1 cellular context compared by ENCODE assay signal in the genomic region with DNA sequence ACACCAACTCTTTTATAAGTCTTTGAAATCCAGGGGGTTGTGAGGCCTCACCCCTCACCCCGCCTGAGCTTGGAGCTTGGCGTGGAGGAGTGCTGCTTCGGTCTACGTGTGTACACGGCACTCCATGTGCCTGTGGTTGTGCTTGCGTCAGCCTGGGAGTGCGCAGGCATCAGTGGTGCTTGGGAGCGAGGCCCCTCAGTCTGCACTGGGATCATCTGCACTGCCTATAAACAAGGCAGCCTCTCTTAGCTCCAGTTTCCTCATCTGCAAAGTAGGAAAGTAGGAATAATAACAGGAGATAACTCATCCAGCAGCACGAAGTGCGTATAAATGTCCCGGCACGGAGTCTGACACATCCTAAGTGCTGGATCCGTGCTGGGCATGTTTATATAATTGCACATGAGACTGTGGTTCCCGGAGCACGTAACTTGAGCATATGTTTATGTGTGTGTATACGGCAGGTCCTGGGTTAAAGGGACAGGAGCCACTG.
TF ChIP-seq lines count a peak whose summit lies in the region.

No MANE protein-coding gene starts in this region.

TF ChIP-seq in K562, 482 proteins besides CTCF, POLR2A, EP300 and RAD21 (continued from another document and continues in another):
- TF ChIP-seq ZNF311 (CRISPR knock-in tag; IDR thresholded peaks at IDR 0.05) (0 out of 2 replicates have a peak, but pooled peaks have one; percentile 47), ETV5 (CRISPR knock-in tag; IDR thresholded peaks at IDR 0.05; ENCODE audit: low read depth) (no peak), NCOA6 (IDR thresholded peaks at IDR 0.05) (no peak), ZNF696 (CRISPR knock-in tag; conservative IDR thresholded peaks at IDR 0.05) (no peak), FOXK1 (CRISPR knock-in tag; IDR thresholded peaks at IDR 0.05; ENCODE audit: borderline replicate concordance) (no peak), RBBP5 (IDR thresholded peaks at IDR 0.05; ENCODE audit: borderline replicate concordance, insufficient read depth, low read length, poor library complexity, severe bottlenecking) (peak; percentile 47), ATF1 (CRISPR knock-in tag; IDR thresholded peaks at IDR 0.05) (no peak), ATF1 (tag; IDR thresholded peaks at IDR 0.05) (peak; percentile 78), EP400 (IDR thresholded peaks at IDR 0.05) (peak; percentile 96), ZNF707 (CRISPR knock-in tag; conservative IDR thresholded peaks at IDR 0.05) (0 out of 2 replicates have a peak, but pooled peaks have one; percentile 33), L3MBTL2 (IDR thresholded peaks at IDR 0.05) (peak; percentile 89), HDGF (IDR thresholded peaks at IDR 0.05) (0 out of 2 replicates have a peak, but pooled peaks have one; percentile 14), RAD51 (IDR thresholded peaks at IDR 0.05; ENCODE audit: borderline replicate concordance, low read depth) (peak; percentile 9; the same call in 1 of the 2 replicates), ZEB2 (IDR thresholded peaks at IDR 0.05) (peak; percentile 30; the same call in 1 of the 2 replicates), TRIM28 (IDR thresholded peaks at IDR 0.05) (no peak), HIVEP1 (CRISPR knock-in tag; IDR thresholded peaks at IDR 0.05) (peak; percentile 61; the same call in 1 of the 2 replicates), ZNF75A (CRISPR knock-in tag; IDR thresholded peaks at IDR 0.05) (no peak), ZNF551 (CRISPR knock-in tag; IDR thresholded peaks at IDR 0.05) (no peak), RNF2 (IDR thresholded peaks at IDR 0.05) (0 out of 2 replicates have a peak, but pooled peaks have one; percentile 33), ASH1L (IDR thresholded peaks at IDR 0.05; ENCODE audit: borderline replicate concordance, low read depth, partially characterized antibody) (no peak), ZNF41 (CRISPR knock-in tag; conservative IDR thresholded peaks at IDR 0.05) (no peak), NRF1 (conservative IDR thresholded peaks at IDR 0.05 in 1 of 2, IDR thresholded peaks at IDR 0.05 in 1 of 2) (peak; percentile 80 to 84), ARID1B (IDR thresholded peaks at IDR 0.05) (no peak), RCOR1 (IDR thresholded peaks at IDR 0.05; ENCODE audit: borderline replicate concordance in 1 of 2, low read depth in 2 of 2, low read length in 2 of 2) (peak in 1 of 2 experiments; percentile 12; a peak in 1 of 4 replicates), DACH1 (IDR thresholded peaks at IDR 0.05; ENCODE audit: partially characterized antibody) (no peak), KHSRP (IDR thresholded peaks at IDR 0.05) (no peak), FOS (IDR thresholded peaks at IDR 0.05; ENCODE audit: extremely low read depth, insufficient read length) (no peak), ZKSCAN1 (IDR thresholded peaks at IDR 0.05; ENCODE audit: low read depth, low read length) (no peak), SIN3A (IDR thresholded peaks at IDR 0.05; ENCODE audit: borderline replicate concordance in 2 of 2, control insufficient read depth in 1 of 2, low read depth in 2 of 2, low read length in 2 of 2) (peak in 1 of 2 experiments; percentile 42; a peak in 1 of 4 replicates), GABPB2 (CRISPR knock-in tag; conservative IDR thresholded peaks at IDR 0.05) (no peak; the same call in 1 of the 2 replicates), ZNF212 (CRISPR knock-in tag; IDR thresholded peaks at IDR 0.05) (no peak), COPS2 (conservative IDR thresholded peaks at IDR 0.05) (no peak), NFXL1 (CRISPR knock-in tag; IDR thresholded peaks at IDR 0.05) (no peak), ZNF79 (CRISPR knock-in tag; IDR thresholded peaks at IDR 0.05; ENCODE audit: low read depth) (0 out of 2 replicates have a peak, but pooled peaks have one; percentile 50), HDAC1 (IDR thresholded peaks at IDR 0.05) (peak in 1 of 2 experiments; percentile 18; a peak in 1 of 4 replicates)
- TF ChIP-seq, protein P1, sequence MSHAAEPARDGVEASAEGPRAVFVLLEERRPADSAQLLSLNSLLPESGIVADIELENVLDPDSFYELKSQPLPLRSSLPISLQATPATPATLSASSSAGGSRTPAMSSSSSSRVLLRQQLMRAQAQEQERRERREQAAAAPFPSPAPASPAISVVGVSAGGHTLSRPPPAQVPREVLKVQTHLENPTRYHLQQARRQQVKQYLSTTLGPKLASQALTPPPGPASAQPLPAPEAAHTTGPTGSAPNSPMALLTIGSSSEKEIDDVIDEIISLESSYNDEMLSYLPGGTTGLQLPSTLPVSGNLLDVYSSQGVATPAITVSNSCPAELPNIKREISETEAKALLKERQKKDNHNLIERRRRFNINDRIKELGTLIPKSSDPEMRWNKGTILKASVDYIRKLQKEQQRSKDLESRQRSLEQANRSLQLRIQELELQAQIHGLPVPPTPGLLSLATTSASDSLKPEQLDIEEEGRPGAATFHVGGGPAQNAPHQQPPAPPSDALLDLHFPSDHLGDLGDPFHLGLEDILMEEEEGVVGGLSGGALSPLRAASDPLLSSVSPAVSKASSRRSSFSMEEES (CRISPR knock-in tag; IDR thresholded peaks at IDR 0.05) = peak; percentile 41; the same call in 1 of the 2 replicates
- TF ChIP-seq, protein P2, sequence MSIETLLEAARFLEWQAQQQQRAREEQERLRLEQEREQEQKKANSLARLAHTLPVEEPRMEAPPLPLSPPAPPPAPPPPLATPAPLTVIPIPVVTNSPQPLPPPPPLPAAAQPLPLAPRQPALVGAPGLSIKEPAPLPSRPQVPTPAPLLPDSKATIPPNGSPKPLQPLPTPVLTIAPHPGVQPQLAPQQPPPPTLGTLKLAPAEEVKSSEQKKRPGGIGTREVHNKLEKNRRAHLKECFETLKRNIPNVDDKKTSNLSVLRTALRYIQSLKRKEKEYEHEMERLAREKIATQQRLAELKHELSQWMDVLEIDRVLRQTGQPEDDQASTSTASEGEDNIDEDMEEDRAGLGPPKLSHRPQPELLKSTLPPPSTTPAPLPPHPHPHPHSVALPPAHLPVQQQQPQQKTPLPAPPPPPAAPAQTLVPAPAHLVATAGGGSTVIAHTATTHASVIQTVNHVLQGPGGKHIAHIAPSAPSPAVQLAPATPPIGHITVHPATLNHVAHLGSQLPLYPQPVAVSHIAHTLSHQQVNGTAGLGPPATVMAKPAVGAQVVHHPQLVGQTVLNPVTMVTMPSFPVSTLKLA (conservative IDR thresholded peaks at IDR 0.05) = peak; percentile 83 to 85
- TF ChIP-seq, protein P3, sequence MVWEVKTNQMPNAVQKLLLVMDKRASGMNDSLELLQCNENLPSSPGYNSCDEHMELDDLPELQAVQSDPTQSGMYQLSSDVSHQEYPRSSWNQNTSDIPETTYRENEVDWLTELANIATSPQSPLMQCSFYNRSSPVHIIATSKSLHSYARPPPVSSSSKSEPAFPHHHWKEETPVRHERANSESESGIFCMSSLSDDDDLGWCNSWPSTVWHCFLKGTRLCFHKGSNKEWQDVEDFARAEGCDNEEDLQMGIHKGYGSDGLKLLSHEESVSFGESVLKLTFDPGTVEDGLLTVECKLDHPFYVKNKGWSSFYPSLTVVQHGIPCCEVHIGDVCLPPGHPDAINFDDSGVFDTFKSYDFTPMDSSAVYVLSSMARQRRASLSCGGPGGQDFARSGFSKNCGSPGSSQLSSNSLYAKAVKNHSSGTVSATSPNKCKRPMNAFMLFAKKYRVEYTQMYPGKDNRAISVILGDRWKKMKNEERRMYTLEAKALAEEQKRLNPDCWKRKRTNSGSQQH (CRISPR knock-in tag; IDR thresholded peaks at IDR 0.05) = no peak
- TF ChIP-seq, protein P4, sequence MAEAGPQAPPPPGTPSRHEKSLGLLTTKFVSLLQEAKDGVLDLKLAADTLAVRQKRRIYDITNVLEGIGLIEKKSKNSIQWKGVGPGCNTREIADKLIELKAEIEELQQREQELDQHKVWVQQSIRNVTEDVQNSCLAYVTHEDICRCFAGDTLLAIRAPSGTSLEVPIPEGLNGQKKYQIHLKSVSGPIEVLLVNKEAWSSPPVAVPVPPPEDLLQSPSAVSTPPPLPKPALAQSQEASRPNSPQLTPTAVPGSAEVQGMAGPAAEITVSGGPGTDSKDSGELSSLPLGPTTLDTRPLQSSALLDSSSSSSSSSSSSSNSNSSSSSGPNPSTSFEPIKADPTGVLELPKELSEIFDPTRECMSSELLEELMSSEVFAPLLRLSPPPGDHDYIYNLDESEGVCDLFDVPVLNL (CRISPR knock-in tag; IDR thresholded peaks at IDR 0.05; ENCODE audit: low read depth) = no peak
- TF ChIP-seq, protein P5, sequence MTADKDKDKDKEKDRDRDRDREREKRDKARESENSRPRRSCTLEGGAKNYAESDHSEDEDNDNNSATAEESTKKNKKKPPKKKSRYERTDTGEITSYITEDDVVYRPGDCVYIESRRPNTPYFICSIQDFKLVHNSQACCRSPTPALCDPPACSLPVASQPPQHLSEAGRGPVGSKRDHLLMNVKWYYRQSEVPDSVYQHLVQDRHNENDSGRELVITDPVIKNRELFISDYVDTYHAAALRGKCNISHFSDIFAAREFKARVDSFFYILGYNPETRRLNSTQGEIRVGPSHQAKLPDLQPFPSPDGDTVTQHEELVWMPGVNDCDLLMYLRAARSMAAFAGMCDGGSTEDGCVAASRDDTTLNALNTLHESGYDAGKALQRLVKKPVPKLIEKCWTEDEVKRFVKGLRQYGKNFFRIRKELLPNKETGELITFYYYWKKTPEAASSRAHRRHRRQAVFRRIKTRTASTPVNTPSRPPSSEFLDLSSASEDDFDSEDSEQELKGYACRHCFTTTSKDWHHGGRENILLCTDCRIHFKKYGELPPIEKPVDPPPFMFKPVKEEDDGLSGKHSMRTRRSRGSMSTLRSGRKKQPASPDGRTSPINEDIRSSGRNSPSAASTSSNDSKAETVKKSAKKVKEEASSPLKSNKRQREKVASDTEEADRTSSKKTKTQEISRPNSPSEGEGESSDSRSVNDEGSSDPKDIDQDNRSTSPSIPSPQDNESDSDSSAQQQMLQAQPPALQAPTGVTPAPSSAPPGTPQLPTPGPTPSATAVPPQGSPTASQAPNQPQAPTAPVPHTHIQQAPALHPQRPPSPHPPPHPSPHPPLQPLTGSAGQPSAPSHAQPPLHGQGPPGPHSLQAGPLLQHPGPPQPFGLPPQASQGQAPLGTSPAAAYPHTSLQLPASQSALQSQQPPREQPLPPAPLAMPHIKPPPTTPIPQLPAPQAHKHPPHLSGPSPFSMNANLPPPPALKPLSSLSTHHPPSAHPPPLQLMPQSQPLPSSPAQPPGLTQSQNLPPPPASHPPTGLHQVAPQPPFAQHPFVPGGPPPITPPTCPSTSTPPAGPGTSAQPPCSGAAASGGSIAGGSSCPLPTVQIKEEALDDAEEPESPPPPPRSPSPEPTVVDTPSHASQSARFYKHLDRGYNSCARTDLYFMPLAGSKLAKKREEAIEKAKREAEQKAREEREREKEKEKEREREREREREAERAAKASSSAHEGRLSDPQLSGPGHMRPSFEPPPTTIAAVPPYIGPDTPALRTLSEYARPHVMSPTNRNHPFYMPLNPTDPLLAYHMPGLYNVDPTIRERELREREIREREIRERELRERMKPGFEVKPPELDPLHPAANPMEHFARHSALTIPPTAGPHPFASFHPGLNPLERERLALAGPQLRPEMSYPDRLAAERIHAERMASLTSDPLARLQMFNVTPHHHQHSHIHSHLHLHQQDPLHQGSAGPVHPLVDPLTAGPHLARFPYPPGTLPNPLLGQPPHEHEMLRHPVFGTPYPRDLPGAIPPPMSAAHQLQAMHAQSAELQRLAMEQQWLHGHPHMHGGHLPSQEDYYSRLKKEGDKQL (CRISPR knock-in tag; IDR thresholded peaks at IDR 0.05; ENCODE audit: borderline replicate concordance) = no peak
- TF ChIP-seq, protein P6, sequence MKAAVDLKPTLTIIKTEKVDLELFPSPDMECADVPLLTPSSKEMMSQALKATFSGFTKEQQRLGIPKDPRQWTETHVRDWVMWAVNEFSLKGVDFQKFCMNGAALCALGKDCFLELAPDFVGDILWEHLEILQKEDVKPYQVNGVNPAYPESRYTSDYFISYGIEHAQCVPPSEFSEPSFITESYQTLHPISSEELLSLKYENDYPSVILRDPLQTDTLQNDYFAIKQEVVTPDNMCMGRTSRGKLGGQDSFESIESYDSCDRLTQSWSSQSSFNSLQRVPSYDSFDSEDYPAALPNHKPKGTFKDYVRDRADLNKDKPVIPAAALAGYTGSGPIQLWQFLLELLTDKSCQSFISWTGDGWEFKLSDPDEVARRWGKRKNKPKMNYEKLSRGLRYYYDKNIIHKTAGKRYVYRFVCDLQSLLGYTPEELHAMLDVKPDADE (conservative IDR thresholded peaks at IDR 0.05; ENCODE audit: control insufficient read depth, low read depth, low read length) = no peak
- TF ChIP-seq, protein P7, sequence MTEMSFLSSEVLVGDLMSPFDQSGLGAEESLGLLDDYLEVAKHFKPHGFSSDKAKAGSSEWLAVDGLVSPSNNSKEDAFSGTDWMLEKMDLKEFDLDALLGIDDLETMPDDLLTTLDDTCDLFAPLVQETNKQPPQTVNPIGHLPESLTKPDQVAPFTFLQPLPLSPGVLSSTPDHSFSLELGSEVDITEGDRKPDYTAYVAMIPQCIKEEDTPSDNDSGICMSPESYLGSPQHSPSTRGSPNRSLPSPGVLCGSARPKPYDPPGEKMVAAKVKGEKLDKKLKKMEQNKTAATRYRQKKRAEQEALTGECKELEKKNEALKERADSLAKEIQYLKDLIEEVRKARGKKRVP (CRISPR knock-in tag; IDR thresholded peaks at IDR 0.05) = peak; percentile 91
- TF ChIP-seq, protein P8, sequence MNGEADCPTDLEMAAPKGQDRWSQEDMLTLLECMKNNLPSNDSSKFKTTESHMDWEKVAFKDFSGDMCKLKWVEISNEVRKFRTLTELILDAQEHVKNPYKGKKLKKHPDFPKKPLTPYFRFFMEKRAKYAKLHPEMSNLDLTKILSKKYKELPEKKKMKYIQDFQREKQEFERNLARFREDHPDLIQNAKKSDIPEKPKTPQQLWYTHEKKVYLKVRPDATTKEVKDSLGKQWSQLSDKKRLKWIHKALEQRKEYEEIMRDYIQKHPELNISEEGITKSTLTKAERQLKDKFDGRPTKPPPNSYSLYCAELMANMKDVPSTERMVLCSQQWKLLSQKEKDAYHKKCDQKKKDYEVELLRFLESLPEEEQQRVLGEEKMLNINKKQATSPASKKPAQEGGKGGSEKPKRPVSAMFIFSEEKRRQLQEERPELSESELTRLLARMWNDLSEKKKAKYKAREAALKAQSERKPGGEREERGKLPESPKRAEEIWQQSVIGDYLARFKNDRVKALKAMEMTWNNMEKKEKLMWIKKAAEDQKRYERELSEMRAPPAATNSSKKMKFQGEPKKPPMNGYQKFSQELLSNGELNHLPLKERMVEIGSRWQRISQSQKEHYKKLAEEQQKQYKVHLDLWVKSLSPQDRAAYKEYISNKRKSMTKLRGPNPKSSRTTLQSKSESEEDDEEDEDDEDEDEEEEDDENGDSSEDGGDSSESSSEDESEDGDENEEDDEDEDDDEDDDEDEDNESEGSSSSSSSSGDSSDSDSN (IDR thresholded peaks at IDR 0.05; ENCODE audit: borderline replicate concordance in 1 of 2, low read depth in 2 of 2, low read length in 2 of 2) = peak; percentile 53 to 69; a peak in 2 of 4 replicates
- TF ChIP-seq, protein P9, sequence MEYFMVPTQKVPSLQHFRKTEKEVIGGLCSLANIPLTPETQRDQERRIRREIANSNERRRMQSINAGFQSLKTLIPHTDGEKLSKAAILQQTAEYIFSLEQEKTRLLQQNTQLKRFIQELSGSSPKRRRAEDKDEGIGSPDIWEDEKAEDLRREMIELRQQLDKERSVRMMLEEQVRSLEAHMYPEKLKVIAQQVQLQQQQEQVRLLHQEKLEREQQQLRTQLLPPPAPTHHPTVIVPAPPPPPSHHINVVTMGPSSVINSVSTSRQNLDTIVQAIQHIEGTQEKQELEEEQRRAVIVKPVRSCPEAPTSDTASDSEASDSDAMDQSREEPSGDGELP (CRISPR knock-in tag; IDR thresholded peaks at IDR 0.05; ENCODE audit: borderline replicate concordance) = no peak
- TF ChIP-seq, protein P10, sequence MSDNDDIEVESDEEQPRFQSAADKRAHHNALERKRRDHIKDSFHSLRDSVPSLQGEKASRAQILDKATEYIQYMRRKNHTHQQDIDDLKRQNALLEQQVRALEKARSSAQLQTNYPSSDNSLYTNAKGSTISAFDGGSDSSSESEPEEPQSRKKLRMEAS (CRISPR knock-in tag; IDR thresholded peaks at IDR 0.05) = peak; percentile 65
